In the genomic region with DNA sequence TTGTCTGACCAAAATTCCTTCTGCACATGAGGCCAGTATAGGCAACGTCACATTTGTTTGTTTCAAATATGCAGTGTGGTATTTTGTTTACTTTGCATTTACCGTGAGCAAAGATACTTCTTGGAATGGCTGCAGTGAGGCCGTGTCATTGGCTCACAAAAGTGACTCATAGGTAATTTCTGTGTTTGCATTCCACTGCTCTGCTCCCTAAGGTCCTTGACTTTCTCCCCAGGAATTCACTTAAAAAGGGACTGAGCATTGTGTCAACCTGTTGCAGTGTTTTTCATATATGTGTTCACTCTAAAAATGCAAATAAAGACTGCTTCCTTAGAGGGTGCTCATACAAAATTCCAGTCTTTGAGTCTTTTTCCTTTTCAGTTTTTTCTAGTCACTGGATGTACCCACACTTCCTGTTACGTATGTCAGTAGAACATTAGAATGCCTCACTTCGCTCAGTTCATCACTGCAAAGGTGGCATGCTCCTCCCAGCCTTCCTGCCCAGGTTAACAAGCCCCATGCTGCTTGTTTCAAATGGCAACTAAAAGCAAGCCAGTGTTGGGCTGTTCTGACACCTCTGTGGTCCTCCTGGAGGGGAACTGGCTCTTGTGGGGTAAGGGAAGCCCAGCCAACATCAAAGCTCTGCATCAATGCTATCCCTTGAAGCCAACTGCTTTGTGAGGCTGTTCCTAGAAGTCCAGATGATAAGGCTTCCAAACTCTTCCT, we compare ENCODE assay signal across 1 cellular context.
TF ChIP-seq lines count a peak whose summit lies in the region.

No MANE protein-coding gene starts in this region.

TF ChIP-seq in HepG2, 621 proteins besides CTCF, POLR2A, EP300 and RAD21 (continues in another document):
- TF ChIP-seq, protein P1, sequence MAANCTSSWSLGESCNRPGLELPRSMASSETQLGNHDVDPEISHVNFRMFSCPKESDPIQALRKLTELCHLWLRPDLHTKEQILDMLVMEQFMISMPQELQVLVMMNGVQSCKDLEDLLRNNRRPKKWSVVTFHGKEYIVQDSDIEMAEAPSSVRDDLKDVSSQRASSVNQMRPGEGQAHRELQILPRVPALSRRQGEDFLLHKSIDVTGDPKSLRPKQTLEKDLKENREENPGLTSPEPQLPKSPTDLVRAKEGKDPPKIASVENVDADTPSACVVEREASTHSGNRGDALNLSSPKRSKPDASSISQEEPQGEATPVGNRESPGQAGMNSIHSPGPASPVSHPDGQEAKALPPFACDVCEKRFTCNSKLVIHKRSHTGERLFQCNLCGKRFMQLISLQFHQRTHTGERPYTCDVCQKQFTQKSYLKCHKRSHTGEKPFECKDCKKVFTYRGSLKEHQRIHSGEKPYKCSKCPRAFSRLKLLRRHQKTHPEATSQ (CRISPR knock-in tag; IDR thresholded peaks at IDR 0.05; ENCODE audit: borderline replicate concordance) = no peak
- TF ChIP-seq, protein P2, sequence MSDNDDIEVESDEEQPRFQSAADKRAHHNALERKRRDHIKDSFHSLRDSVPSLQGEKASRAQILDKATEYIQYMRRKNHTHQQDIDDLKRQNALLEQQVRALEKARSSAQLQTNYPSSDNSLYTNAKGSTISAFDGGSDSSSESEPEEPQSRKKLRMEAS (IDR thresholded peaks at IDR 0.05) = peak; percentile 38; the same call in 1 of the 2 replicates
- TF ChIP-seq RBM22 (optimal IDR thresholded peaks at IDR 0.05; ENCODE audit: low read length) = peak; percentile 60
- TF ChIP-seq ZBTB7B (CRISPR knock-in tag; IDR thresholded peaks at IDR 0.05) = peak; percentile 34; the same call in 1 of the 2 replicates
- TF ChIP-seq CEBPG (CRISPR knock-in tag; IDR thresholded peaks at IDR 0.05) = peak; percentile 55; the same call in 1 of the 2 replicates
- TF ChIP-seq, protein P3, sequence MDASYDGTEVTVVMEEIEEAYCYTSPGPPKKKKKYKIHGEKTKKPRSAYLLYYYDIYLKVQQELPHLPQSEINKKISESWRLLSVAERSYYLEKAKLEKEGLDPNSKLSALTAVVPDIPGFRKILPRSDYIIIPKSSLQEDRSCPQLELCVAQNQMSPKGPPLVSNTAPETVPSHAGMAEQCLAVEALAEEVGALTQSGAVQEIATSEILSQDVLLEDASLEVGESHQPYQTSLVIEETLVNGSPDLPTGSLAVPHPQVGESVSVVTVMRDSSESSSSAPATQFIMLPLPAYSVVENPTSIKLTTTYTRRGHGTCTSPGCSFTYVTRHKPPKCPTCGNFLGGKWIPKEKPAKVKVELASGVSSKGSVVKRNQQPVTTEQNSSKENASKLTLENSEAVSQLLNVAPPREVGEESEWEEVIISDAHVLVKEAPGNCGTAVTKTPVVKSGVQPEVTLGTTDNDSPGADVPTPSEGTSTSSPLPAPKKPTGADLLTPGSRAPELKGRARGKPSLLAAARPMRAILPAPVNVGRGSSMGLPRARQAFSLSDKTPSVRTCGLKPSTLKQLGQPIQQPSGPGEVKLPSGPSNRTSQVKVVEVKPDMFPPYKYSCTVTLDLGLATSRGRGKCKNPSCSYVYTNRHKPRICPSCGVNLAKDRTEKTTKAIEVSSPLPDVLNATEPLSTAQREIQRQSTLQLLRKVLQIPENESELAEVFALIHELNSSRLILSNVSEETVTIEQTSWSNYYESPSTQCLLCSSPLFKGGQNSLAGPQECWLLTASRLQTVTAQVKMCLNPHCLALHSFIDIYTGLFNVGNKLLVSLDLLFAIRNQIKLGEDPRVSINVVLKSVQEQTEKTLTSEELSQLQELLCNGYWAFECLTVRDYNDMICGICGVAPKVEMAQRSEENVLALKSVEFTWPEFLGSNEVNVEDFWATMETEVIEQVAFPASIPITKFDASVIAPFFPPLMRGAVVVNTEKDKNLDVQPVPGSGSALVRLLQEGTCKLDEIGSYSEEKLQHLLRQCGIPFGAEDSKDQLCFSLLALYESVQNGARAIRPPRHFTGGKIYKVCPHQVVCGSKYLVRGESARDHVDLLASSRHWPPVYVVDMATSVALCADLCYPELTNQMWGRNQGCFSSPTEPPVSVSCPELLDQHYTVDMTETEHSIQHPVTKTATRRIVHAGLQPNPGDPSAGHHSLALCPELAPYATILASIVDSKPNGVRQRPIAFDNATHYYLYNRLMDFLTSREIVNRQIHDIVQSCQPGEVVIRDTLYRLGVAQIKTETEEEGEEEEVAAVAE (CRISPR knock-in tag; IDR thresholded peaks at IDR 0.05; ENCODE audit: borderline replicate concordance) = 0 out of 2 replicates have a peak, but pooled peaks have one; percentile 61
- TF ChIP-seq, protein P4, sequence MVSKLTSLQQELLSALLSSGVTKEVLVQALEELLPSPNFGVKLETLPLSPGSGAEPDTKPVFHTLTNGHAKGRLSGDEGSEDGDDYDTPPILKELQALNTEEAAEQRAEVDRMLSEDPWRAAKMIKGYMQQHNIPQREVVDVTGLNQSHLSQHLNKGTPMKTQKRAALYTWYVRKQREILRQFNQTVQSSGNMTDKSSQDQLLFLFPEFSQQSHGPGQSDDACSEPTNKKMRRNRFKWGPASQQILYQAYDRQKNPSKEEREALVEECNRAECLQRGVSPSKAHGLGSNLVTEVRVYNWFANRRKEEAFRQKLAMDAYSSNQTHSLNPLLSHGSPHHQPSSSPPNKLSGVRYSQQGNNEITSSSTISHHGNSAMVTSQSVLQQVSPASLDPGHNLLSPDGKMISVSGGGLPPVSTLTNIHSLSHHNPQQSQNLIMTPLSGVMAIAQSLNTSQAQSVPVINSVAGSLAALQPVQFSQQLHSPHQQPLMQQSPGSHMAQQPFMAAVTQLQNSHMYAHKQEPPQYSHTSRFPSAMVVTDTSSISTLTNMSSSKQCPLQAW (CRISPR knock-in tag; IDR thresholded peaks at IDR 0.05) = peak; percentile 66; the same call in 1 of the 2 replicates
- no peak for TF ChIP-seq ZNF615 (CRISPR knock-in tag; IDR thresholded peaks at IDR 0.05; ENCODE audit: borderline replicate concordance)
- TF ChIP-seq AGO1 (IDR thresholded peaks at IDR 0.05; ENCODE audit: low read depth, low read length, poor library complexity, severe bottlenecking) = no peak
- TF ChIP-seq RFXAP (CRISPR knock-in tag; IDR thresholded peaks at IDR 0.05; ENCODE audit: borderline replicate concordance) = no peak
- peak; percentile 63; the same call in 1 of the 2 replicates for TF ChIP-seq RXRA (CRISPR knock-in tag; IDR thresholded peaks at IDR 0.05)
- no peak for TF ChIP-seq ZNF83 (CRISPR knock-in tag; IDR thresholded peaks at IDR 0.05; ENCODE audit: borderline replicate concordance)
- no peak for TF ChIP-seq ZNF232 (CRISPR knock-in tag; IDR thresholded peaks at IDR 0.05; ENCODE audit: borderline replicate concordance)
- TF ChIP-seq RELA (CRISPR knock-in tag; IDR thresholded peaks at IDR 0.05) = no peak
- TF ChIP-seq PHF21A (CRISPR knock-in tag; IDR thresholded peaks at IDR 0.05) = peak; percentile 96
- TF ChIP-seq PAF1 (CRISPR knock-in tag; IDR thresholded peaks at IDR 0.05) = peak; percentile 79
- no peak for TF ChIP-seq ZNF460 (CRISPR knock-in tag; IDR thresholded peaks at IDR 0.05; ENCODE audit: borderline replicate concordance)
- 0 out of 2 replicates have a peak, but pooled peaks have one; percentile 15 for TF ChIP-seq KMT2A (CRISPR knock-in tag; IDR thresholded peaks at IDR 0.05)
- TF ChIP-seq HNF4A (CRISPR knock-in tag; IDR thresholded peaks at IDR 0.05) = peak; percentile 65
- peak; percentile 70 for TF ChIP-seq TBL1XR1 (IDR thresholded peaks at IDR 0.05; ENCODE audit: borderline replicate concordance, low read length, partially characterized antibody)
- TF ChIP-seq SPEN (CRISPR knock-in tag; IDR thresholded peaks at IDR 0.05; ENCODE audit: low read depth) = peak; percentile 53; the same call in 1 of the 2 replicates
- peak; percentile 31; the same call in 1 of the 2 replicates for TF ChIP-seq LCORL (IDR thresholded peaks at IDR 0.05)
- TF ChIP-seq LCORL (CRISPR knock-in tag; IDR thresholded peaks at IDR 0.05) = peak; percentile 83
- TF ChIP-seq ZNF746 (CRISPR knock-in tag; IDR thresholded peaks at IDR 0.05) = no peak
- no peak for TF ChIP-seq RORA (CRISPR knock-in tag; IDR thresholded peaks at IDR 0.05)
- no peak for TF ChIP-seq ZNF879 (CRISPR knock-in tag; IDR thresholded peaks at IDR 0.05)
- TF ChIP-seq, protein P5, sequence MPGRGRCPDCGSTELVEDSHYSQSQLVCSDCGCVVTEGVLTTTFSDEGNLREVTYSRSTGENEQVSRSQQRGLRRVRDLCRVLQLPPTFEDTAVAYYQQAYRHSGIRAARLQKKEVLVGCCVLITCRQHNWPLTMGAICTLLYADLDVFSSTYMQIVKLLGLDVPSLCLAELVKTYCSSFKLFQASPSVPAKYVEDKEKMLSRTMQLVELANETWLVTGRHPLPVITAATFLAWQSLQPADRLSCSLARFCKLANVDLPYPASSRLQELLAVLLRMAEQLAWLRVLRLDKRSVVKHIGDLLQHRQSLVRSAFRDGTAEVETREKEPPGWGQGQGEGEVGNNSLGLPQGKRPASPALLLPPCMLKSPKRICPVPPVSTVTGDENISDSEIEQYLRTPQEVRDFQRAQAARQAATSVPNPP (CRISPR knock-in tag; IDR thresholded peaks at IDR 0.05) = no peak
- peak; percentile 90 for TF ChIP-seq CREB1 (IDR thresholded peaks at IDR 0.05)
- TF ChIP-seq CREB1 (CRISPR knock-in tag; IDR thresholded peaks at IDR 0.05) = peak; percentile 91
- peak; percentile 53 for TF ChIP-seq NFYC (CRISPR knock-in tag; IDR thresholded peaks at IDR 0.05)
- TF ChIP-seq FOXK2 (IDR thresholded peaks at IDR 0.05) = peak; percentile 35; the same call in 1 of the 2 replicates
- TF ChIP-seq, protein P6, sequence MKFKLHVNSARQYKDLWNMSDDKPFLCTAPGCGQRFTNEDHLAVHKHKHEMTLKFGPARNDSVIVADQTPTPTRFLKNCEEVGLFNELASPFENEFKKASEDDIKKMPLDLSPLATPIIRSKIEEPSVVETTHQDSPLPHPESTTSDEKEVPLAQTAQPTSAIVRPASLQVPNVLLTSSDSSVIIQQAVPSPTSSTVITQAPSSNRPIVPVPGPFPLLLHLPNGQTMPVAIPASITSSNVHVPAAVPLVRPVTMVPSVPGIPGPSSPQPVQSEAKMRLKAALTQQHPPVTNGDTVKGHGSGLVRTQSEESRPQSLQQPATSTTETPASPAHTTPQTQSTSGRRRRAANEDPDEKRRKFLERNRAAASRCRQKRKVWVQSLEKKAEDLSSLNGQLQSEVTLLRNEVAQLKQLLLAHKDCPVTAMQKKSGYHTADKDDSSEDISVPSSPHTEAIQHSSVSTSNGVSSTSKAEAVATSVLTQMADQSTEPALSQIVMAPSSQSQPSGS (CRISPR knock-in tag; IDR thresholded peaks at IDR 0.05) = peak; percentile 93
- peak; percentile 64; the same call in 1 of the 2 replicates for TF ChIP-seq ZKSCAN8 (CRISPR knock-in tag; IDR thresholded peaks at IDR 0.05; ENCODE audit: borderline replicate concordance)
- TF ChIP-seq SIX4 (CRISPR knock-in tag; IDR thresholded peaks at IDR 0.05) = 0 out of 2 replicates have a peak, but pooled peaks have one; percentile 11
- TF ChIP-seq ZNF331 (CRISPR knock-in tag; IDR thresholded peaks at IDR 0.05) = peak; percentile 59
- peak; percentile 48; the same call in 1 of the 2 replicates for TF ChIP-seq NFYB (CRISPR knock-in tag; IDR thresholded peaks at IDR 0.05)
- TF ChIP-seq KLF11 (CRISPR knock-in tag; IDR thresholded peaks at IDR 0.05) = 0 out of 2 replicates have a peak, but pooled peaks have one; percentile 48
- TF ChIP-seq, protein P7, sequence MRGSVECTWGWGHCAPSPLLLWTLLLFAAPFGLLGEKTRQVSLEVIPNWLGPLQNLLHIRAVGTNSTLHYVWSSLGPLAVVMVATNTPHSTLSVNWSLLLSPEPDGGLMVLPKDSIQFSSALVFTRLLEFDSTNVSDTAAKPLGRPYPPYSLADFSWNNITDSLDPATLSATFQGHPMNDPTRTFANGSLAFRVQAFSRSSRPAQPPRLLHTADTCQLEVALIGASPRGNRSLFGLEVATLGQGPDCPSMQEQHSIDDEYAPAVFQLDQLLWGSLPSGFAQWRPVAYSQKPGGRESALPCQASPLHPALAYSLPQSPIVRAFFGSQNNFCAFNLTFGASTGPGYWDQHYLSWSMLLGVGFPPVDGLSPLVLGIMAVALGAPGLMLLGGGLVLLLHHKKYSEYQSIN (CRISPR knock-in tag; IDR thresholded peaks at IDR 0.05; ENCODE audit: borderline replicate concordance) = no peak
- TF ChIP-seq NPAS2 (CRISPR knock-in tag; IDR thresholded peaks at IDR 0.05; ENCODE audit: borderline replicate concordance) = no peak
- TF ChIP-seq, protein P8, sequence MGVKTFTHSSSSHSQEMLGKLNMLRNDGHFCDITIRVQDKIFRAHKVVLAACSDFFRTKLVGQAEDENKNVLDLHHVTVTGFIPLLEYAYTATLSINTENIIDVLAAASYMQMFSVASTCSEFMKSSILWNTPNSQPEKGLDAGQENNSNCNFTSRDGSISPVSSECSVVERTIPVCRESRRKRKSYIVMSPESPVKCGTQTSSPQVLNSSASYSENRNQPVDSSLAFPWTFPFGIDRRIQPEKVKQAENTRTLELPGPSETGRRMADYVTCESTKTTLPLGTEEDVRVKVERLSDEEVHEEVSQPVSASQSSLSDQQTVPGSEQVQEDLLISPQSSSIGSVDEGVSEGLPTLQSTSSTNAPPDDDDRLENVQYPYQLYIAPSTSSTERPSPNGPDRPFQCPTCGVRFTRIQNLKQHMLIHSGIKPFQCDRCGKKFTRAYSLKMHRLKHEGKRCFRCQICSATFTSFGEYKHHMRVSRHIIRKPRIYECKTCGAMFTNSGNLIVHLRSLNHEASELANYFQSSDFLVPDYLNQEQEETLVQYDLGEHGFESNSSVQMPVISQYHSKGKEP (CRISPR knock-in tag; IDR thresholded peaks at IDR 0.05) = no peak
- TF ChIP-seq, protein P9, sequence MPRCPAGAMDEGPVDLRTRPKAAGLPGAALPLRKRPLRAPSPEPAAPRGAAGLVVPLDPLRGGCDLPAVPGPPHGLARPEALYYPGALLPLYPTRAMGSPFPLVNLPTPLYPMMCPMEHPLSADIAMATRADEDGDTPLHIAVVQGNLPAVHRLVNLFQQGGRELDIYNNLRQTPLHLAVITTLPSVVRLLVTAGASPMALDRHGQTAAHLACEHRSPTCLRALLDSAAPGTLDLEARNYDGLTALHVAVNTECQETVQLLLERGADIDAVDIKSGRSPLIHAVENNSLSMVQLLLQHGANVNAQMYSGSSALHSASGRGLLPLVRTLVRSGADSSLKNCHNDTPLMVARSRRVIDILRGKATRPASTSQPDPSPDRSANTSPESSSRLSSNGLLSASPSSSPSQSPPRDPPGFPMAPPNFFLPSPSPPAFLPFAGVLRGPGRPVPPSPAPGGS (CRISPR knock-in tag; IDR thresholded peaks at IDR 0.05) = no peak
- TF ChIP-seq ZNF766 (CRISPR knock-in tag; IDR thresholded peaks at IDR 0.05; ENCODE audit: borderline replicate concordance) = no peak
- TF ChIP-seq ARNT2 (CRISPR knock-in tag; IDR thresholded peaks at IDR 0.05; ENCODE audit: low read depth) = no peak
- no peak for TF ChIP-seq HNRNPH1 (optimal IDR thresholded peaks at IDR 0.05; ENCODE audit: low read depth, low read length)
- 0 out of 2 replicates have a peak, but pooled peaks have one; percentile 63 for TF ChIP-seq SSRP1 (CRISPR knock-in tag; IDR thresholded peaks at IDR 0.05)
- TF ChIP-seq ATF7 (IDR thresholded peaks at IDR 0.05) = peak; percentile 67
- TF ChIP-seq ATF7 (CRISPR knock-in tag; IDR thresholded peaks at IDR 0.05) = peak; percentile 34; the same call in 1 of the 2 replicates
- TF ChIP-seq HMGA1 (CRISPR knock-in tag; conservative IDR thresholded peaks at IDR 0.05) = no peak
- peak; percentile 91 for TF ChIP-seq DPF2 (CRISPR knock-in tag; IDR thresholded peaks at IDR 0.05; ENCODE audit: borderline replicate concordance, low read depth)
- TF ChIP-seq HMG20A (CRISPR knock-in tag; IDR thresholded peaks at IDR 0.05; ENCODE audit: borderline replicate concordance) = peak; percentile 82; the same call in 1 of the 2 replicates
- TF ChIP-seq, protein P10, sequence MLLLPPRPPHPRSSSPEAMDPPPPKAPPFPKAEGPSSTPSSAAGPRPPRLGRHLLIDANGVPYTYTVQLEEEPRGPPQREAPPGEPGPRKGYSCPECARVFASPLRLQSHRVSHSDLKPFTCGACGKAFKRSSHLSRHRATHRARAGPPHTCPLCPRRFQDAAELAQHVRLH (CRISPR knock-in tag; IDR thresholded peaks at IDR 0.05; ENCODE audit: borderline replicate concordance, low read depth) = peak; percentile 80; the same call in 1 of the 2 replicates
